ENCODE assay signal across 17 cellular contexts in genomic region chr22:45949921-45950320, GRCh38. TPM values are rescaled to one million over a fixed set of nuclear protein-coding genes. Genes with fewer than 3 reads are reported as not detected.
A peak's percentile ranks its signal among the peaks of the same experiment; 100 is the strongest.
DNase-seq lines count a peak whose midpoint lies in the region; ATAC-seq and TF ChIP-seq lines count a peak whose summit lies in the region.
"Had no signal": no experiment of that assay in that cellular context is flagged by ENCODE, and none has a peak within 500 bp of the region (broad histone marks: within the 10 kb centered on the region; RNA-seq: fewer than 3 reads in every experiment).

No MANE protein-coding gene starts in this region.

- no peak for ATAC-seq in GM21529 (IDR thresholded peaks at IDR 0.05; ENCODE audit: unreplicated experiment)
- ATAC-seq: GM23338 had no signal

- no peak for TF ChIP-seq POLR2A in testis (IDR thresholded peaks at IDR 0.05)

- peak overlapping the region; percentile 76 for H3K4ac ChIP-seq in neuronal stem cell (ENCODE audit: low read length)

- no peaks in the 10 kb centered on the region for H3K36me3 Mint-ChIP-seq in brain
- H3K36me3 Mint-ChIP-seq: CD4-positive, alpha-beta memory T cell had no signal

- no peak overlapping the region for H3K9ac ChIP-seq in BLaER1
- H3K9ac ChIP-seq in neuronal stem cell (ENCODE audit: low read depth, low read length, poor library complexity), result peak overlapping the region; percentile 44

- no peak overlapping the region for H3K4me3 ChIP-seq in BLaER1
- no peak overlapping the region for H3K4me3 ChIP-seq in neuronal stem cell (ENCODE audit: low read length in 2 of 2)
- no peak overlapping the region for H3K4me3 ChIP-seq in testis
- H3K4me3 ChIP-seq: GM23338, HAP-1 had no signal

- peaks cover 14% of the 10 kb centered on the region for H3K27me3 Mint-ChIP-seq in brain

- H2BK120ac ChIP-seq in neuronal stem cell (ENCODE audit: low read depth, low read length), result peak overlapping the region; percentile 4

- intact Hi-C loops in testis (cut with DNase I; ENCODE audit: low total_unique reads), result no loop called here

- no peak overlapping the region for H2AFZ ChIP-seq in neuronal stem cell (ENCODE audit: low read length)
- H2AFZ ChIP-seq: GM23338 had no signal

- peak overlapping the region; percentile 71 for H3K18ac ChIP-seq in neuronal stem cell (ENCODE audit: low read length)

- H3K4me1 ChIP-seq in BLaER1 (peaks cover 64% of the 10 kb centered on the region), neuronal stem cell (ENCODE audit: control insufficient read depth in 2 of 2, insufficient read depth in 1 of 2, low read depth in 1 of 2, low read length in 2 of 2) (peaks cover 3 to 10% of the 10 kb centered on the region in 2 donors), testis (no peaks in the 10 kb centered on the region)
- H3K4me1 ChIP-seq: HAP-1 had no signal

- peak overlapping the region; percentile 82 for H3K14ac ChIP-seq in neuronal stem cell (ENCODE audit: low read length)

- no peak for TF ChIP-seq CTCF in brain (conservative IDR thresholded peaks at IDR 0.05)
- TF ChIP-seq CTCF in testis (IDR thresholded peaks at IDR 0.05), result no peak

- peak overlapping the region; percentile 94 for H2BK15ac ChIP-seq in neuronal stem cell (ENCODE audit: low read length)

- H3K36me3 ChIP-seq in BLaER1 (no peaks in the 10 kb centered on the region), neuronal stem cell (replicated peaks in 1 of 2; ENCODE audit: control insufficient read depth in 2 of 2, insufficient read depth in 2 of 2, low read length in 2 of 2) (no peaks in the 10 kb centered on the region), testis (ENCODE audit: low read depth, missing control alignments) (no peaks in the 10 kb centered on the region)
- H3K36me3 ChIP-seq: HAP-1 had no signal

- H3K9me3 Mint-ChIP-seq in brain, result no peaks in the 10 kb centered on the region

- H3K27me3 ChIP-seq in BLaER1, result peaks cover 41% of the 10 kb centered on the region
- H3K27me3 ChIP-seq in neuronal stem cell (ENCODE audit: control insufficient read depth in 3 of 3, insufficient read depth in 3 of 3, low read depth in 1 of 3, low read length in 3 of 3), result peaks cover 0 to 24% (median 0%) of the 10 kb centered on the region in 3 experiments
- no peaks in the 10 kb centered on the region for H3K27me3 ChIP-seq in testis

- H4K91ac ChIP-seq in neuronal stem cell (ENCODE audit: low read depth, low read length, poor library complexity), result no peak overlapping the region

- H3K4me2 ChIP-seq in BLaER1, result peak overlapping the region; percentile 79
- H3K4me2 ChIP-seq in neuronal stem cell (ENCODE audit: insufficient read depth, low read length, poor library complexity, severe bottlenecking), result no peak overlapping the region
- H3K4me2 ChIP-seq: GM23338 had no signal

- H3K23ac ChIP-seq in neuronal stem cell (ENCODE audit: low read depth, low read length, poor library complexity), result no peak overlapping the region

- H3K79me1 ChIP-seq in neuronal stem cell (ENCODE audit: low read depth, low read length), result peaks cover 3% of the 10 kb centered on the region

- H2AK5ac ChIP-seq in neuronal stem cell (ENCODE audit: low read depth, low read length), result peak overlapping the region; percentile 97

- H3K9me3 ChIP-seq in BLaER1 (no peaks in the 10 kb centered on the region), neuronal stem cell (replicated peaks in 1 of 2; ENCODE audit: control insufficient read depth in 2 of 2, insufficient read depth in 1 of 2, low read depth in 1 of 2, low read length in 2 of 2) (peaks cover 0 to 3% of the 10 kb centered on the region in 2 donors), testis (no peaks in the 10 kb centered on the region)
- H3K9me3 ChIP-seq: HAP-1 had no signal

- H3K27ac Mint-ChIP-seq in brain, result peak overlapping the region in 3 of 5 experiments; percentile 45 to 90 (median 50)
- H3K27ac Mint-ChIP-seq: CD4-positive, alpha-beta memory T cell; GM23338 had no signal

- peaks cover 27% of the 10 kb centered on the region for H3K4me1 Mint-ChIP-seq in brain
- H3K4me1 Mint-ChIP-seq: CD4-positive, alpha-beta memory T cell had no signal

- H3K4me3 Mint-ChIP-seq in brain, result no peak overlapping the region
- H3K4me3 Mint-ChIP-seq: CD4-positive, alpha-beta memory T cell; GM23338 had no signal

- no peak overlapping the region for H4K8ac ChIP-seq in neuronal stem cell (ENCODE audit: low read depth, low read length)

- H4K20me1 ChIP-seq in BLaER1, result peaks cover 55% of the 10 kb centered on the region

- H2BK5ac ChIP-seq in neuronal stem cell (ENCODE audit: low read length), result peak overlapping the region; percentile 77

- no CpG with 5 or more reads among the region's 23 CpGs for WGBS in neuronal stem cell (ENCODE audit: extremely low coverage in 2 of 2, insufficient read length in 2 of 2, insufficient replicate concordance in 1 of 2), 2 donors
- WGBS in testis, 2 donors, result 93 to 100% methylated on average over 2 to 23 of the region's 23 CpGs

- peak overlapping the region; percentile 73 for H2BK12ac ChIP-seq in neuronal stem cell (ENCODE audit: low read length)

- peak; percentile 63 for DNase-seq in NCI-H1694 (lab: John Stamatoyannopoulos, UW)
- DNase-seq in neuronal stem cell (ENCODE audit: low spot score), result no peak
- no peak for DNase-seq in testis
- no peak for DNase-seq in activated T-cell treated with anti-CD3 and anti-CD28 coated beads for 4 hours
- DNase-seq: C1 segment of cervical spinal cord; Calu3; CD4-positive, alpha-beta memory T cell; COR-L47; DMS79; EL; GDM1 had no signal

- H3K27ac ChIP-seq in BLaER1, result no peak overlapping the region
- no peak overlapping the region for H3K27ac ChIP-seq in neuronal stem cell (replicated peaks; ENCODE audit: low read length)
- no peak overlapping the region for H3K27ac ChIP-seq in testis

RNA-seq across cellular contexts. Expression of gene WNT7B, which starts 27.0 kb away (rescaled TPM):
- polyA plus RNA-seq in brain (ENCODE audit: insufficient read depth, low read depth, low replicate concordance) (15.9 TPM), testis (ENCODE audit: insufficient read depth, low read depth, low replicate concordance) (0.65 TPM)
- polyA plus RNA-seq in neuronal stem cell (2013, experiment 1 of 2), result 8.6 TPM
- 8.5 TPM for polyA plus RNA-seq in neuronal stem cell (2013, experiment 2 of 2)
- 1 to 10 TPM; 1.3 to 1.9 TPM for total RNA-seq in testis
- total RNA-seq: A673; CD4-positive, alpha-beta memory T cell had no signal
- polyA plus RNA-seq: CD4-positive, alpha-beta memory T cell; GM23338 had no signal

Comparison
In these comparisons a context has a peak if more than half of its experiments do, and no peak if none do; other contexts are left out.
1. RNA of gene WNT7B, which starts 27.0 kb away (polyA plus RNA-seq): 15.9 TPM in brain (single experiment); 0.65 TPM in testis (single experiment); every median in the first group is over 10 times any median in the second.